In the genomic region with DNA sequence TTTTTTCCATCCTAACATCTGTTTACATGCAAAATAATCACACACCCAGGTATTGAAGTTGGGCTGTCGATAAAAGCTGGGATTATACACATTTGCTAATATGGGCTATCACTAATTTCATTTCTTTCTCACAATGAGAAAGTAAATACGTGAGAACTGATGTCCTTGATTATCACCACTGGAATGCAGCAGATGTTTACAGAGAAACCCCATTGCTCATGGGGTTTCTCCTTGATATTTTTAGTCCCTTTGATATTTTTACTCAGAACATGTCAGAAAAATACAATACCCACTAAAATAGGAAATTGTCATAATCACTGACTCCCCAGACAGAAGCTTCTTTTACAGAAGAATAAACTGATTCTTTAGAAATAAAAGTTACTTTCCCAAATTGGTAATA, we compare ENCODE assay signal across 22 cellular contexts.
DNase-seq lines count a peak whose midpoint lies in the region; TF ChIP-seq lines count a peak whose summit lies in the region.
"Had no signal": no experiment of that assay in that cellular context is flagged by ENCODE, and none has a peak within 500 bp of the region (broad histone marks: within the 10 kb centered on the region; RNA-seq: fewer than 3 reads in every experiment).

No MANE protein-coding gene starts in this region.

- H3K4me2 ChIP-seq in neural progenitor cell: no peak overlapping the region
- H3K4me2 ChIP-seq: A549 had no signal

- H3F3A ChIP-seq in neural progenitor cell (ENCODE audit: low read depth): no peaks in the 10 kb centered on the region

- DNase-seq in EH (ENCODE audit: low read depth) (peak; percentile 58), M059J (ENCODE audit: low read depth) (peak; percentile 66), chondrocyte (ENCODE audit: low spot score) (no peak), neural progenitor cell (ENCODE audit: low spot score) (no peak), NCI-H146 treated with DMSO at 0.1 percent for 48 hours (lab: John Stamatoyannopoulos, UW; ENCODE audit: unreplicated experiment) (no peak), SHP77 (lab: John Stamatoyannopoulos, UW) (no peak), SKM-1 (lab: John Stamatoyannopoulos, UW; ENCODE audit: unreplicated experiment) (no peak)
- DNase-seq in activated CD4-positive, alpha-beta T cell treated with anti-CD3 and anti-CD28 coated beads for 1 hour: no peak
- DNase-seq: Caco-2; CD4-positive, alpha-beta memory T cell; DMS 273 treated with DMSO at 0.1 percent for 48 hours; DMS79 treated with DMSO at 0.1 percent for 48 hours; H9; HFFc6; NCI-H1092 treated with DMSO at 0.1 percent for 48 hours; NCI-H1436 treated with DMSO at 0.1 percent for 48 hours; NCI-H446 treated with DMSO at 0.1 percent for 48 hours; NCI-H526 treated with DMSO at 0.1 percent for 48 hours; Right ventricle myocardium superior had no signal

- peak overlapping the region; percentile 5 for H2AFZ ChIP-seq in neural progenitor cell (replicated peaks)

- H3K27ac Mint-ChIP-seq in chondrocyte (ENCODE audit: unreplicated experiment) (peak overlapping the region; percentile 68), neural progenitor cell (no peak overlapping the region)
- H3K27ac Mint-ChIP-seq: B cell; CD4-positive, alpha-beta memory T cell; HFFc6 had no signal

- H3K4me3 Mint-ChIP-seq in chondrocyte (ENCODE audit: unreplicated experiment) (no peak overlapping the region), neural progenitor cell (no peak overlapping the region)
- H3K4me3 Mint-ChIP-seq: B cell; CD4-positive, alpha-beta memory T cell; H9; HFFc6 had no signal

- TF ChIP-seq CTCF in chondrocyte (IDR thresholded peaks at IDR 0.05) (no peak), neural progenitor cell (IDR thresholded peaks at IDR 0.05) (no peak)

- no peak overlapping the region for H3K9ac ChIP-seq in neural progenitor cell

- H3K79me2 ChIP-seq in neural progenitor cell (ENCODE audit: low read depth): no peaks in the 10 kb centered on the region

- peaks cover 4% of the 10 kb centered on the region for H3K4me1 ChIP-seq in neural progenitor cell
- H3K4me1 ChIP-seq: A549, Caco-2 had no signal

- H3K4me1 Mint-ChIP-seq in chondrocyte (ENCODE audit: low read depth) (peaks cover 43% of the 10 kb centered on the region), neural progenitor cell (no peaks in the 10 kb centered on the region)
- H3K4me1 Mint-ChIP-seq: B cell; CD4-positive, alpha-beta memory T cell had no signal

- no peaks in the 10 kb centered on the region for H4K20me1 ChIP-seq in neural progenitor cell (ENCODE audit: low read depth)

- no peak overlapping the region for H3K27ac ChIP-seq in neural progenitor cell
- H3K27ac ChIP-seq: A549 had no signal

- no peaks in the 10 kb centered on the region for H3K27me3 ChIP-seq in neural progenitor cell

- no peaks in the 10 kb centered on the region for H3K36me3 ChIP-seq in neural progenitor cell

- H3K36me3 Mint-ChIP-seq in chondrocyte (ENCODE audit: low read depth) (peaks cover 4% of the 10 kb centered on the region), neural progenitor cell (no peaks in the 10 kb centered on the region)
- H3K36me3 Mint-ChIP-seq: CD4-positive, alpha-beta memory T cell had no signal

- H3K9me3 ChIP-seq in neural progenitor cell (ENCODE audit: low read depth): peaks cover 4% of the 10 kb centered on the region
- H3K9me3 ChIP-seq: A549, Caco-2 had no signal

- H3K27me3 Mint-ChIP-seq in chondrocyte (ENCODE audit: low read depth): no peaks in the 10 kb centered on the region
- H3K27me3 Mint-ChIP-seq in neural progenitor cell (ENCODE audit: insufficient read depth, low read depth): no peaks in the 10 kb centered on the region

- H3K9me3 Mint-ChIP-seq in chondrocyte (ENCODE audit: low read depth) (peaks cover 6% of the 10 kb centered on the region), neural progenitor cell (no peaks in the 10 kb centered on the region)
- H3K9me3 Mint-ChIP-seq: HFFc6 had no signal

- no peak overlapping the region for H3K4me3 ChIP-seq in neural progenitor cell
- H3K4me3 ChIP-seq: A549, K562 had no signal

Comparison
In these comparisons a context has a peak if more than half of its experiments do, and no peak if none do; other contexts are left out.
1. DNase-seq: peak in EH (single experiment) and M059J (single experiment); none in chondrocyte (single experiment), neural progenitor cell (single experiment), NCI-H146 treated with DMSO at 0.1 percent for 48 hours (single experiment), SHP77 (0 of 2), activated CD4-positive, alpha-beta T cell treated with anti-CD3 and anti-CD28 coated beads for 1 hour (single experiment) and SKM-1 (single experiment).